Comparison of ENCODE assay signal across 15 cellular contexts in genomic region chr13:30824651-30825050, GRCh38.
"Had no signal": no experiment of that assay in that cellular context is flagged by ENCODE, and none has a peak within 500 bp of the region (broad histone marks: within the 10 kb centered on the region; RNA-seq: fewer than 3 reads in every experiment).

No MANE protein-coding gene starts in this region.

- H3K27ac ChIP-seq: adrenal gland, epithelial cell of prostate, gastrocnemius medialis, suprapubic skin, upper lobe of left lung had no signal

- DNase-seq: activated CD4-positive, alpha-beta T cell treated with anti-CD3 and anti-CD28 coated beads, Interleukin-2, amount 50 U/mL, for 4 hours; activated CD4-positive, CD25-positive, alpha-beta regulatory T cell treated with anti-CD3 and anti-CD28 coated beads, Interleukin-2, amount 50 U/mL, for 72 hours; activated naive CD4-positive, alpha-beta T cell treated with anti-CD3 and anti-CD28 coated beads, Interleukin-2, amount 50 U/mL, for 16 hours; activated T-cell treated with anti-CD3 and anti-CD28 coated beads, Interleukin-2, amount 50 U/mL, for 1 hour; adrenal gland; cortex of kidney; effector memory CD4-positive, alpha-beta T cell; gastrocnemius medialis; naive thymus-derived CD8-positive, alpha-beta T cell; occipital lobe; stimulated activated CD4-positive, alpha-beta T cell treated with anti-CD3 and anti-CD28 coated beads, Interleukin-2, amount 100 ng/mL, for 48 hours; stimulated activated naive CD4-positive, alpha-beta T cell treated with Interleukin-2 at 50 U/mL for 16 hours had no signal

- H3K9me3 ChIP-seq: adrenal gland, gastrocnemius medialis, suprapubic skin, upper lobe of left lung had no signal

- H3K4me1 ChIP-seq: adrenal gland, gastrocnemius medialis, suprapubic skin, upper lobe of left lung had no signal

- H3K4me3 ChIP-seq: adrenal gland, gastrocnemius medialis, suprapubic skin, upper lobe of left lung had no signal

- H3K27me3 ChIP-seq: adrenal gland, gastrocnemius medialis, suprapubic skin, upper lobe of left lung had no signal

- ATAC-seq: gastrocnemius medialis; naive thymus-derived CD8-positive, alpha-beta T cell had no signal

- H3K36me3 ChIP-seq: adrenal gland, gastrocnemius medialis, suprapubic skin, upper lobe of left lung had no signal
